Comparison of ENCODE assay signal across 4 cellular contexts in genomic region chr17:27838607-27839006, GRCh38. TPM values are rescaled to one million over a fixed set of nuclear protein-coding genes. Genes with fewer than 3 reads are reported as not detected.
"Had no signal": no experiment of that assay in that cellular context is flagged by ENCODE, and none has a peak within 500 bp of the region (broad histone marks: within the 10 kb centered on the region; RNA-seq: fewer than 3 reads in every experiment).

No MANE protein-coding gene starts in this region.

RNA-seq across cellular contexts. Expression of gene NOS2, which starts 38.3 kb away (rescaled TPM):
- total RNA-seq: left lobe of liver, pulmonary artery endothelial cell, renal cortical epithelial cell, smooth muscle cell had no signal
